1 cellular context compared by ENCODE assay signal in genomic region chr10:131872837-131873375, GRCh38.
TF ChIP-seq lines count a peak whose summit lies in the region.

No MANE protein-coding gene starts in this region.

TF ChIP-seq in H1, 55 proteins besides CTCF, POLR2A, EP300 and RAD21:
- no peak for TF ChIP-seq SP4 (IDR thresholded peaks at IDR 0.05; ENCODE audit: low read length)
- no peak for TF ChIP-seq CEBPB (IDR thresholded peaks at IDR 0.05; ENCODE audit: low read depth, low read length)
- TF ChIP-seq SIN3A (conservative IDR thresholded peaks at IDR 0.05 in 1 of 2, IDR thresholded peaks at IDR 0.05 in 1 of 2; ENCODE audit: low read depth in 1 of 2, low read length in 2 of 2), result no peak
- no peak for TF ChIP-seq MAX (IDR thresholded peaks at IDR 0.05)
- TF ChIP-seq, protein P1, sequence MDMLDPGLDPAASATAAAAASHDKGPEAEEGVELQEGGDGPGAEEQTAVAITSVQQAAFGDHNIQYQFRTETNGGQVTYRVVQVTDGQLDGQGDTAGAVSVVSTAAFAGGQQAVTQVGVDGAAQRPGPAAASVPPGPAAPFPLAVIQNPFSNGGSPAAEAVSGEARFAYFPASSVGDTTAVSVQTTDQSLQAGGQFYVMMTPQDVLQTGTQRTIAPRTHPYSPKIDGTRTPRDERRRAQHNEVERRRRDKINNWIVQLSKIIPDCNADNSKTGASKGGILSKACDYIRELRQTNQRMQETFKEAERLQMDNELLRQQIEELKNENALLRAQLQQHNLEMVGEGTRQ (IDR thresholded peaks at IDR 0.05; ENCODE audit: low read length), result no peak
- no peak for TF ChIP-seq GTF2F1 (IDR thresholded peaks at IDR 0.05; ENCODE audit: borderline replicate concordance, low read depth, low read length)
- TF ChIP-seq BRCA1 (IDR thresholded peaks at IDR 0.05; ENCODE audit: low read depth, low read length), result no peak
- no peak for TF ChIP-seq E2F6 (IDR thresholded peaks at IDR 0.05)
- TF ChIP-seq SRF (IDR thresholded peaks at IDR 0.05; ENCODE audit: low read depth, low read length), result no peak
- TF ChIP-seq CHD1 (IDR thresholded peaks at IDR 0.05; ENCODE audit: low read depth, low read length), result no peak
- TF ChIP-seq, protein P2, sequence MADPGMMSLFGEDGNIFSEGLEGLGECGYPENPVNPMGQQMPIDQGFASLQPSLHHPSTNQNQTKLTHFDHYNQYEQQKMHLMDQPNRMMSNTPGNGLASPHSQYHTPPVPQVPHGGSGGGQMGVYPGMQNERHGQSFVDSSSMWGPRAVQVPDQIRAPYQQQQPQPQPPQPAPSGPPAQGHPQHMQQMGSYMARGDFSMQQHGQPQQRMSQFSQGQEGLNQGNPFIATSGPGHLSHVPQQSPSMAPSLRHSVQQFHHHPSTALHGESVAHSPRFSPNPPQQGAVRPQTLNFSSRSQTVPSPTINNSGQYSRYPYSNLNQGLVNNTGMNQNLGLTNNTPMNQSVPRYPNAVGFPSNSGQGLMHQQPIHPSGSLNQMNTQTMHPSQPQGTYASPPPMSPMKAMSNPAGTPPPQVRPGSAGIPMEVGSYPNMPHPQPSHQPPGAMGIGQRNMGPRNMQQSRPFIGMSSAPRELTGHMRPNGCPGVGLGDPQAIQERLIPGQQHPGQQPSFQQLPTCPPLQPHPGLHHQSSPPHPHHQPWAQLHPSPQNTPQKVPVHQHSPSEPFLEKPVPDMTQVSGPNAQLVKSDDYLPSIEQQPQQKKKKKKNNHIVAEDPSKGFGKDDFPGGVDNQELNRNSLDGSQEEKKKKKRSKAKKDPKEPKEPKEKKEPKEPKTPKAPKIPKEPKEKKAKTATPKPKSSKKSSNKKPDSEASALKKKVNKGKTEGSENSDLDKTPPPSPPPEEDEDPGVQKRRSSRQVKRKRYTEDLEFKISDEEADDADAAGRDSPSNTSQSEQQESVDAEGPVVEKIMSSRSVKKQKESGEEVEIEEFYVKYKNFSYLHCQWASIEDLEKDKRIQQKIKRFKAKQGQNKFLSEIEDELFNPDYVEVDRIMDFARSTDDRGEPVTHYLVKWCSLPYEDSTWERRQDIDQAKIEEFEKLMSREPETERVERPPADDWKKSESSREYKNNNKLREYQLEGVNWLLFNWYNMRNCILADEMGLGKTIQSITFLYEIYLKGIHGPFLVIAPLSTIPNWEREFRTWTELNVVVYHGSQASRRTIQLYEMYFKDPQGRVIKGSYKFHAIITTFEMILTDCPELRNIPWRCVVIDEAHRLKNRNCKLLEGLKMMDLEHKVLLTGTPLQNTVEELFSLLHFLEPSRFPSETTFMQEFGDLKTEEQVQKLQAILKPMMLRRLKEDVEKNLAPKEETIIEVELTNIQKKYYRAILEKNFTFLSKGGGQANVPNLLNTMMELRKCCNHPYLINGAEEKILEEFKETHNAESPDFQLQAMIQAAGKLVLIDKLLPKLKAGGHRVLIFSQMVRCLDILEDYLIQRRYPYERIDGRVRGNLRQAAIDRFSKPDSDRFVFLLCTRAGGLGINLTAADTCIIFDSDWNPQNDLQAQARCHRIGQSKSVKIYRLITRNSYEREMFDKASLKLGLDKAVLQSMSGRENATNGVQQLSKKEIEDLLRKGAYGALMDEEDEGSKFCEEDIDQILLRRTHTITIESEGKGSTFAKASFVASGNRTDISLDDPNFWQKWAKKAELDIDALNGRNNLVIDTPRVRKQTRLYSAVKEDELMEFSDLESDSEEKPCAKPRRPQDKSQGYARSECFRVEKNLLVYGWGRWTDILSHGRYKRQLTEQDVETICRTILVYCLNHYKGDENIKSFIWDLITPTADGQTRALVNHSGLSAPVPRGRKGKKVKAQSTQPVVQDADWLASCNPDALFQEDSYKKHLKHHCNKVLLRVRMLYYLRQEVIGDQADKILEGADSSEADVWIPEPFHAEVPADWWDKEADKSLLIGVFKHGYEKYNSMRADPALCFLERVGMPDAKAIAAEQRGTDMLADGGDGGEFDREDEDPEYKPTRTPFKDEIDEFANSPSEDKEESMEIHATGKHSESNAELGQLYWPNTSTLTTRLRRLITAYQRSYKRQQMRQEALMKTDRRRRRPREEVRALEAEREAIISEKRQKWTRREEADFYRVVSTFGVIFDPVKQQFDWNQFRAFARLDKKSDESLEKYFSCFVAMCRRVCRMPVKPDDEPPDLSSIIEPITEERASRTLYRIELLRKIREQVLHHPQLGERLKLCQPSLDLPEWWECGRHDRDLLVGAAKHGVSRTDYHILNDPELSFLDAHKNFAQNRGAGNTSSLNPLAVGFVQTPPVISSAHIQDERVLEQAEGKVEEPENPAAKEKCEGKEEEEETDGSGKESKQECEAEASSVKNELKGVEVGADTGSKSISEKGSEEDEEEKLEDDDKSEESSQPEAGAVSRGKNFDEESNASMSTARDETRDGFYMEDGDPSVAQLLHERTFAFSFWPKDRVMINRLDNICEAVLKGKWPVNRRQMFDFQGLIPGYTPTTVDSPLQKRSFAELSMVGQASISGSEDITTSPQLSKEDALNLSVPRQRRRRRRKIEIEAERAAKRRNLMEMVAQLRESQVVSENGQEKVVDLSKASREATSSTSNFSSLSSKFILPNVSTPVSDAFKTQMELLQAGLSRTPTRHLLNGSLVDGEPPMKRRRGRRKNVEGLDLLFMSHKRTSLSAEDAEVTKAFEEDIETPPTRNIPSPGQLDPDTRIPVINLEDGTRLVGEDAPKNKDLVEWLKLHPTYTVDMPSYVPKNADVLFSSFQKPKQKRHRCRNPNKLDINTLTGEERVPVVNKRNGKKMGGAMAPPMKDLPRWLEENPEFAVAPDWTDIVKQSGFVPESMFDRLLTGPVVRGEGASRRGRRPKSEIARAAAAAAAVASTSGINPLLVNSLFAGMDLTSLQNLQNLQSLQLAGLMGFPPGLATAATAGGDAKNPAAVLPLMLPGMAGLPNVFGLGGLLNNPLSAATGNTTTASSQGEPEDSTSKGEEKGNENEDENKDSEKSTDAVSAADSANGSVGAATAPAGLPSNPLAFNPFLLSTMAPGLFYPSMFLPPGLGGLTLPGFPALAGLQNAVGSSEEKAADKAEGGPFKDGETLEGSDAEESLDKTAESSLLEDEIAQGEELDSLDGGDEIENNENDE (IDR thresholded peaks at IDR 0.05; ENCODE audit: insufficient replicate concordance, low read length), result no peak
- no peak for TF ChIP-seq SAP30 (IDR thresholded peaks at IDR 0.05; ENCODE audit: insufficient read depth, insufficient replicate concordance, low read length)
